ENCODE assay signal across 18 cellular contexts in genomic region chr1:110350360-110350759, GRCh38. TPM values are rescaled to one million over a fixed set of nuclear protein-coding genes. Genes with fewer than 3 reads are reported as not detected.
A peak's percentile ranks its signal among the peaks of the same experiment; 100 is the strongest.
DNase-seq lines count a peak whose midpoint lies in the region; ATAC-seq and TF ChIP-seq lines count a peak whose summit lies in the region.
"Had no signal": no experiment of that assay in that cellular context is flagged by ENCODE, and none has a peak within 500 bp of the region (broad histone marks: within the 10 kb centered on the region; RNA-seq: fewer than 3 reads in every experiment).

No MANE protein-coding gene starts in this region.

- no peak for DNase-seq in activated CD8-positive, alpha-beta memory T cell treated with anti-CD3 and anti-CD28 coated beads, Interleukin-2, amount 10 ng/mL, durations not matched to agents 7 days and 5 days
- no peak for DNase-seq in activated CD8-positive, alpha-beta memory T cell treated with anti-CD3 and anti-CD28 coated beads for 24 hours
- DNase-seq in right atrium auricular region (ENCODE audit: low spot score) (no peak), foreskin fibroblast (no peak), ecto neural progenitor cell (ENCODE audit: low spot score) (no peak)
- DNase-seq: CD8-positive, alpha-beta T cell; lower lobe of right lung; NCI-H187 treated with DMSO at 0.1 percent for 48 hours; NCI-H446; stimulated activated CD4-positive, alpha-beta T cell treated with anti-CD3 and anti-CD28 coated beads, Interleukin-12 subunit alpha, Interleukin-12 subunit beta, amount 100 ng/mL, for 4 hours; stomach; T-helper 9 cell had no signal

- H3K4me2 ChIP-seq in Loucy (ENCODE audit: low read depth, low read length, poor library complexity, severe bottlenecking), result peak overlapping the region; percentile 95

- peaks cover 93% of the 10 kb centered on the region for H4K20me1 ChIP-seq in Loucy (ENCODE audit: insufficient read depth, low read length, poor library complexity, severe bottlenecking)

- no peaks in the 10 kb centered on the region for H3K9me2 ChIP-seq in Loucy (replicated peaks; ENCODE audit: low read depth, low read length)

- no peak overlapping the region for H2AFZ ChIP-seq in Loucy (ENCODE audit: low read length)

- H3K9me3 Mint-ChIP-seq in activated CD8-positive, alpha-beta memory T cell treated with anti-CD3 and anti-CD28 coated beads, Interleukin-2, amount 10 ng/mL, durations not matched to agents 7 days and 5 days (ENCODE audit: low read depth), result no peaks in the 10 kb centered on the region
- H3K9me3 Mint-ChIP-seq in brain, result no peaks in the 10 kb centered on the region
- H3K9me3 Mint-ChIP-seq: activated naive CD4-positive, alpha-beta T cell treated with anti-CD3 and anti-CD28 coated beads, Interleukin-2, amount 50 U/mL, for 24 hours; CD8-positive, alpha-beta T cell had no signal

- H3K27me3 ChIP-seq in Loucy (ENCODE audit: insufficient read depth, low read length, poor library complexity, severe bottlenecking), result no peaks in the 10 kb centered on the region
- no peaks in the 10 kb centered on the region for H3K27me3 ChIP-seq in neutrophil
- H3K27me3 ChIP-seq in right atrium auricular region, result no peaks in the 10 kb centered on the region
- H3K27me3 ChIP-seq: esophagus muscularis mucosa, stomach had no signal

- no peaks in the 10 kb centered on the region for H3F3A ChIP-seq in Loucy (ENCODE audit: low read depth)

- peaks cover 100% of the 10 kb centered on the region for H3K79me2 ChIP-seq in Loucy (ENCODE audit: insufficient read depth, low read length)

- peak; percentile 31 for ATAC-seq in activated CD8-positive, alpha-beta memory T cell treated with anti-CD3 and anti-CD28 coated beads, Interleukin-2, amount 10 ng/mL, durations not matched to agents 7 days and 5 days
- ATAC-seq: activated CD4-positive, CD25-positive, alpha-beta regulatory T cell treated with anti-CD3 and anti-CD28 coated beads, Interleukin-2, amount 50 U/mL, for 24 hours; CD8-positive, alpha-beta T cell; lower lobe of right lung had no signal

- H3K4me3 ChIP-seq in Loucy (ENCODE audit: low read length, poor library complexity, severe bottlenecking), result peak overlapping the region; percentile 83
- no peak overlapping the region for H3K4me3 ChIP-seq in neutrophil (ENCODE audit: low read depth in 1 of 2, low read length in 1 of 2)
- H3K4me3 ChIP-seq in right atrium auricular region, result no peak overlapping the region
- H3K4me3 ChIP-seq in foreskin fibroblast (ENCODE audit: low read depth in 1 of 2, low read length in 2 of 2), result no peak overlapping the region
- H3K4me3 ChIP-seq: esophagus muscularis mucosa, lower lobe of right lung, stomach had no signal

- H3K9me3 ChIP-seq in Loucy (ENCODE audit: insufficient read depth, low read depth, low read length) (no peaks in the 10 kb centered on the region), neutrophil (no peaks in the 10 kb centered on the region), right atrium auricular region (no peaks in the 10 kb centered on the region)
- H3K9me3 ChIP-seq: esophagus muscularis mucosa, lower lobe of right lung, stomach had no signal

- H3K4me1 ChIP-seq in Loucy (ENCODE audit: insufficient read depth, low read length, poor library complexity, severe bottlenecking) (peaks cover 73% of the 10 kb centered on the region), neutrophil (ENCODE audit: control insufficient read depth in 1 of 2, insufficient read depth in 1 of 2, low read depth in 1 of 2, low read length in 1 of 2) (no peaks in the 10 kb centered on the region), right atrium auricular region (peaks cover 0 to 57% of the 10 kb centered on the region in 2 donors)

- H3K9ac ChIP-seq in Loucy (ENCODE audit: low read depth, low read length, poor library complexity, severe bottlenecking), result peak overlapping the region; percentile 55

- H3K27ac Mint-ChIP-seq in activated CD8-positive, alpha-beta memory T cell treated with anti-CD3 and anti-CD28 coated beads, Interleukin-2, amount 10 ng/mL, durations not matched to agents 7 days and 5 days, result peak overlapping the region; percentile 70
- peak overlapping the region in 1 of 5 experiments; percentile 3 for H3K27ac Mint-ChIP-seq in brain
- H3K27ac Mint-ChIP-seq: activated naive CD4-positive, alpha-beta T cell treated with anti-CD3 and anti-CD28 coated beads, Interleukin-2, amount 50 U/mL, for 24 hours had no signal

- no peaks in the 10 kb centered on the region for H3K27me3 Mint-ChIP-seq in activated CD8-positive, alpha-beta memory T cell treated with anti-CD3 and anti-CD28 coated beads, Interleukin-2, amount 10 ng/mL, durations not matched to agents 7 days and 5 days
- H3K27me3 Mint-ChIP-seq in brain, result no peaks in the 10 kb centered on the region
- H3K27me3 Mint-ChIP-seq: activated naive CD4-positive, alpha-beta T cell treated with anti-CD3 and anti-CD28 coated beads, Interleukin-2, amount 50 U/mL, for 24 hours had no signal

- CTCF ChIA-PET in activated CD8-positive, alpha-beta memory T cell treated with anti-CD3 and anti-CD28 coated beads, Interleukin-2, amount 10 ng/mL, durations not matched to agents 7 days and 5 days (lab: Charles Lee), result interaction anchor here (0.8 to 1.5 kb wide), 2 partner anchors 33 to 141 kb away, joined by 3 read pairs; no protein-coding TSS in a partner anchor

- H3K36me3 ChIP-seq in Loucy (ENCODE audit: insufficient read depth, low read length) (peaks cover 32% of the 10 kb centered on the region; the same call in 1 of the 2 replicates), neutrophil (peaks cover 13% of the 10 kb centered on the region), right atrium auricular region (peaks cover 14% of the 10 kb centered on the region)

- TF ChIP-seq CTCF in Loucy (conservative IDR thresholded peaks at IDR 0.05; ENCODE audit: low read length) (no peak), brain (conservative IDR thresholded peaks at IDR 0.05) (no peak), neutrophil (IDR thresholded peaks at IDR 0.05) (no peak), right atrium auricular region (IDR thresholded peaks at IDR 0.05) (no peak), foreskin fibroblast (IDR thresholded peaks at IDR 0.05; ENCODE audit: low read depth, low read length) (no peak)

- peak overlapping the region; percentile 5 for H3K27ac ChIP-seq in neutrophil
- H3K27ac ChIP-seq in right atrium auricular region, result no peak overlapping the region
- H3K27ac ChIP-seq: esophagus muscularis mucosa, lower lobe of right lung, stomach had no signal

- peaks cover 70% of the 10 kb centered on the region for H3K4me1 Mint-ChIP-seq in activated CD8-positive, alpha-beta memory T cell treated with anti-CD3 and anti-CD28 coated beads, Interleukin-2, amount 10 ng/mL, durations not matched to agents 7 days and 5 days
- H3K4me1 Mint-ChIP-seq in brain, result peaks cover 78% of the 10 kb centered on the region

- H3K36me3 Mint-ChIP-seq in activated CD8-positive, alpha-beta memory T cell treated with anti-CD3 and anti-CD28 coated beads, Interleukin-2, amount 10 ng/mL, durations not matched to agents 7 days and 5 days, result peaks cover 53% of the 10 kb centered on the region
- peaks cover 16% of the 10 kb centered on the region for H3K36me3 Mint-ChIP-seq in brain

- H3K4me3 Mint-ChIP-seq in activated CD8-positive, alpha-beta memory T cell treated with anti-CD3 and anti-CD28 coated beads, Interleukin-2, amount 10 ng/mL, durations not matched to agents 7 days and 5 days, result peak overlapping the region; percentile 7
- H3K4me3 Mint-ChIP-seq in brain, result peak overlapping the region in 4 of 5 experiments; percentile 5 to 68 (median 48)

RNA-seq across cellular contexts. Expression of gene RBM15, which starts 11.2 kb away (rescaled TPM):
- 100 to 1,000 TPM in 1 of 2 experiments, 10 to 100 TPM in 1; 76.5 to 122 TPM for total RNA-seq in activated CD8-positive, alpha-beta memory T cell treated with anti-CD3 and anti-CD28 coated beads, Interleukin-2, amount 10 ng/mL, durations not matched to agents 7 days and 5 days
- polyA plus RNA-seq in brain (ENCODE audit: insufficient read depth, low read depth, low replicate concordance), result 5.1 TPM
- total RNA-seq in right atrium auricular region, result 10 to 100 TPM; 16.5 to 17.0 TPM

RNA-seq across cellular contexts. Expression of gene SLC16A4, which starts 40.5 kb away (rescaled TPM):
- total RNA-seq in activated CD8-positive, alpha-beta memory T cell treated with anti-CD3 and anti-CD28 coated beads, Interleukin-2, amount 10 ng/mL, durations not matched to agents 7 days and 5 days, result under 1 TPM; 0.14 to 0.23 TPM
- polyA plus RNA-seq in brain (ENCODE audit: insufficient read depth, low read depth, low replicate concordance), result 2.4 TPM
- total RNA-seq in right atrium auricular region, result 1 to 10 TPM; 4.7 to 8.9 TPM

RNA-seq across cellular contexts. Expression of gene LAMTOR5, which starts 57.1 kb away (rescaled TPM):
- total RNA-seq in activated CD8-positive, alpha-beta memory T cell treated with anti-CD3 and anti-CD28 coated beads, Interleukin-2, amount 10 ng/mL, durations not matched to agents 7 days and 5 days, result 100 to 1,000 TPM; 109 to 130 TPM
- 200 TPM for polyA plus RNA-seq in brain (ENCODE audit: insufficient read depth, low read depth, low replicate concordance)
- 100 to 1,000 TPM; 142 to 177 TPM for total RNA-seq in right atrium auricular region

Comparison
In these comparisons a context has a peak if more than half of its experiments do, and no peak if none do; other contexts are left out.
1. RNA of gene RBM15, which starts 11.2 kb away (total RNA-seq): 76.5 to 122 TPM in activated CD8-positive, alpha-beta memory T cell treated with anti-CD3 and anti-CD28 coated beads, Interleukin-2, amount 10 ng/mL, durations not matched to agents 7 days and 5 days; 16.5 to 17.0 TPM in right atrium auricular region; every median in the first group is over 4 times any median in the second.
2. RNA of gene SLC16A4, which starts 40.5 kb away (total RNA-seq): 4.7 to 8.9 TPM in right atrium auricular region; 0.14 to 0.23 TPM in activated CD8-positive, alpha-beta memory T cell treated with anti-CD3 and anti-CD28 coated beads, Interleukin-2, amount 10 ng/mL, durations not matched to agents 7 days and 5 days; every median in the first group is over 4 times any median in the second.